ENCODE assay signal across 27 cellular contexts in genomic region chr11:94145431-94145830, GRCh38.
"Had no signal": no experiment of that assay in that cellular context is flagged by ENCODE, and none has a peak within 500 bp of the region (broad histone marks: within the 10 kb centered on the region; RNA-seq: fewer than 3 reads in every experiment).

No MANE protein-coding gene starts in this region.

- H3K9me3 ChIP-seq: ascending aorta, breast epithelium, MG63, SJCRH30 had no signal

- H3K27me3 ChIP-seq: ascending aorta, breast epithelium, MG63, SJCRH30 had no signal

- H3K9me3 Mint-ChIP-seq: activated CD4-positive, alpha-beta T cell treated with anti-CD3 and anti-CD28 coated beads, Interleukin-2, amount 10 ng/mL, durations not matched to agents 24 days and 14 days; activated CD8-positive, alpha-beta T cell treated with anti-CD3 and anti-CD28 coated beads for 36 hours; activated naive CD8-positive, alpha-beta T cell treated with anti-CD3 and anti-CD28 coated beads, Interleukin-2, amount 50 U/mL, for 24 hours; activated T-cell treated with anti-CD3 and anti-CD28 coated beads, Interleukin-2, amount 50 U/mL, for 24 hours; activated T-helper 2 cell treated with anti-CD3 and anti-CD28 coated beads, Interferon-gamma antibody, Interleukin-2, Interleukin-4, amounts not matched to agents 10 μg/mL and 5 μg/mL and 100 μg/mL, durations not matched to agents 14 hours and 24 hours and 36 hours; T-helper 2 cell treated with Interferon-gamma antibody and Interleukin-4, amounts not matched to agents 5 μg/mL and 100 μg/mL, for 36 hours had no signal

- H3K27me3 Mint-ChIP-seq: activated CD4-positive, alpha-beta T cell treated with anti-CD3 and anti-CD28 coated beads, Interleukin-2, amount 10 ng/mL, durations not matched to agents 24 days and 14 days; activated CD8-positive, alpha-beta T cell treated with anti-CD3 and anti-CD28 coated beads for 36 hours; activated naive CD8-positive, alpha-beta T cell; activated naive CD8-positive, alpha-beta T cell treated with anti-CD3 and anti-CD28 coated beads, Interleukin-2, amount 50 U/mL, for 24 hours; activated T-cell treated with anti-CD3 and anti-CD28 coated beads, Interleukin-2, amount 50 U/mL, for 24 hours had no signal

- H3K27ac ChIP-seq: ascending aorta, breast epithelium, SJCRH30, SK-N-MC had no signal

- DNase-seq: activated CD4-positive, alpha-beta T cell treated with anti-CD3 and anti-CD28 coated beads, Interleukin-2, amount 10 ng/mL, durations not matched to agents 24 days and 14 days; activated CD4-positive, alpha-beta T cell treated with anti-CD3 and anti-CD28 coated beads, Interleukin-2, amount 50 U/mL, for 4 hours; activated CD8-positive, alpha-beta T cell treated with anti-CD3 and anti-CD28 coated beads for 36 hours; activated gamma-delta T cell; activated naive CD4-positive, alpha-beta T cell treated with Interleukin-2 at 50 U/mL for 16 hours; activated naive CD8-positive, alpha-beta T cell treated with anti-CD3 and anti-CD28 coated beads, Interleukin-2, amount 50 U/mL, for 24 hours; activated T-cell treated with anti-CD3 and anti-CD28 coated beads, Interleukin-2, amount 50 U/mL, for 24 hours; amygdala; Kasumi-1; KG1; MG63; NCI-H1048; NCI-H1105 treated with DMSO at 0.1 percent for 48 hours; NCI-H1436 treated with DMSO at 0.1 percent for 48 hours; NCI-H1694 treated with DMSO at 0.1 percent for 48 hours; NCI-H2029; NCI-H345; NCI-H524 treated with DMSO at 0.1 percent for 48 hours; SHP77; SJCRH30 had no signal

- FAIRE-seq: TTC549 had no signal

- H3K36me3 ChIP-seq: ascending aorta, breast epithelium, MG63, SJCRH30 had no signal

- H3K27ac Mint-ChIP-seq: activated CD4-positive, alpha-beta T cell treated with anti-CD3 and anti-CD28 coated beads, Interleukin-2, amount 10 ng/mL, durations not matched to agents 24 days and 14 days; activated CD8-positive, alpha-beta T cell treated with anti-CD3 and anti-CD28 coated beads for 36 hours; activated naive CD8-positive, alpha-beta T cell; activated naive CD8-positive, alpha-beta T cell treated with anti-CD3 and anti-CD28 coated beads, Interleukin-2, amount 50 U/mL, for 24 hours; activated T-cell treated with anti-CD3 and anti-CD28 coated beads, Interleukin-2, amount 50 U/mL, for 24 hours; activated T-helper 2 cell treated with anti-CD3 and anti-CD28 coated beads, Interferon-gamma antibody, Interleukin-2, Interleukin-4, amounts not matched to agents 10 μg/mL and 5 μg/mL and 100 μg/mL, durations not matched to agents 14 hours and 24 hours and 36 hours; T-helper 2 cell treated with Interferon-gamma antibody and Interleukin-4, amounts not matched to agents 5 μg/mL and 100 μg/mL, for 36 hours had no signal

- H3K4me3 Mint-ChIP-seq: activated CD4-positive, alpha-beta T cell treated with anti-CD3 and anti-CD28 coated beads, Interleukin-2, amount 10 ng/mL, durations not matched to agents 24 days and 14 days; activated CD8-positive, alpha-beta T cell treated with anti-CD3 and anti-CD28 coated beads for 36 hours; activated naive CD8-positive, alpha-beta T cell; activated naive CD8-positive, alpha-beta T cell treated with anti-CD3 and anti-CD28 coated beads, Interleukin-2, amount 50 U/mL, for 24 hours; activated T-cell treated with anti-CD3 and anti-CD28 coated beads, Interleukin-2, amount 50 U/mL, for 24 hours; T-helper 2 cell treated with Interferon-gamma antibody and Interleukin-4, amounts not matched to agents 5 μg/mL and 100 μg/mL, for 36 hours had no signal

- H3K4me3 ChIP-seq: ascending aorta, breast epithelium, MG63, SJCRH30, SK-N-MC had no signal
